Comparison of ENCODE assay signal across 6 cellular contexts in genomic region chr7:155991470-155991869, GRCh38.
"Had no signal": no experiment of that assay in that cellular context is flagged by ENCODE, and none has a peak within 500 bp of the region (broad histone marks: within the 10 kb centered on the region; RNA-seq: fewer than 3 reads in every experiment).

No MANE protein-coding gene starts in this region.

- H3K4me3 ChIP-seq: GM23248, K562 had no signal

- H2AFZ ChIP-seq: GM23248 had no signal

- H3K9ac ChIP-seq: GM23248 had no signal

- H3K27ac ChIP-seq: GM23248 had no signal

- DNase-seq: GM23248, GOT3, HCEC 1CT, IMR-90, KG1 had no signal

- ATAC-seq: K562 had no signal
